8 cellular contexts compared by ENCODE assay signal in genomic region chr22:23070418-23071162, GRCh38. TPM values are rescaled to one million over a fixed set of nuclear protein-coding genes. Genes with fewer than 3 reads are reported as not detected.
DNase-seq lines count a peak whose midpoint lies in the region; ATAC-seq and TF ChIP-seq lines count a peak whose summit lies in the region.

Gene GNAZ, plus strand, starts transcription at chr22:23070519. Its CDS starts 25,177 bp downstream, at chr22:23095696.

- H3K9me3 ChIP-seq in ES-I3 (ENCODE audit: control insufficient read depth, insufficient read depth, low read length): no peaks in the 10 kb centered on the region
- H3K9me3 ChIP-seq in RWPE2 (ENCODE audit: severe bottlenecking): peaks cover 15% of the 10 kb centered on the region
- H3K9me3 ChIP-seq in left lung: no peaks in the 10 kb centered on the region

- TF ChIP-seq CTCF in HFF-Myc (IDR thresholded peaks at IDR 0.05; ENCODE audit: low read depth, low read length, missing control alignments) (no peak), RWPE2 (IDR thresholded peaks at IDR 0.05; ENCODE audit: poor library complexity, severe bottlenecking) (no peak), left lung (IDR thresholded peaks at IDR 0.05) (no peak)

- peak within 1 kb of the TSS; percentile 95 for H3K9ac ChIP-seq in ES-I3 (ENCODE audit: low read depth, low read length)

- H3K4me3 ChIP-seq in HFF-Myc (replicated peaks; ENCODE audit: low read depth, low read length) (peak within 1 kb of the TSS; percentile 51), RWPE2 (ENCODE audit: severe bottlenecking) (peak within 1 kb of the TSS; percentile 36), left lung (peak within 1 kb of the TSS; percentile 51 to 55)

- intact Hi-C loops in left lung (cut with DNase I): no loop called here

- H3K27me3 ChIP-seq in RWPE2 (ENCODE audit: insufficient read depth, poor library complexity, severe bottlenecking): no peaks in the 10 kb centered on the region
- H3K27me3 ChIP-seq in left lung: peaks cover 0 to 45% of the 10 kb centered on the region in 2 donors

- no peaks in the 10 kb centered on the region for H3K36me3 ChIP-seq in ES-I3 (ENCODE audit: insufficient read depth, low read length)
- H3K36me3 ChIP-seq in RWPE2 (ENCODE audit: low read depth): no peaks in the 10 kb centered on the region
- no peaks in the 10 kb centered on the region for H3K36me3 ChIP-seq in left lung

- H3K27ac ChIP-seq in RWPE2 (ENCODE audit: poor library complexity, severe bottlenecking) (no peak within 1 kb of the TSS), left lung (peak within 1 kb of the TSS in 1 of 2 donors; percentile 37)

- peaks cover 10% of the 10 kb centered on the region for H3K4me1 ChIP-seq in ES-I3 (ENCODE audit: insufficient read depth, low read length)
- no peaks in the 10 kb centered on the region for H3K4me1 ChIP-seq in RWPE2 (ENCODE audit: insufficient read depth, poor library complexity, severe bottlenecking)
- peaks cover 8 to 18% of the 10 kb centered on the region in 2 donors for H3K4me1 ChIP-seq in left lung

- ATAC-seq in RWPE2 (ENCODE audit: low read depth): peak; percentile 38; the same call in 2 of the 3 replicates
- peak; percentile 2 for ATAC-seq in left lung
- ATAC-seq in GM21360 (IDR thresholded peaks at IDR 0.05; ENCODE audit: unreplicated experiment): no peak
- no peak for ATAC-seq in GM21515 (IDR thresholded peaks at IDR 0.05; ENCODE audit: unreplicated experiment)

- DNase-seq in HFF-Myc (ENCODE audit: extremely low read depth, low read depth) (no peak), RWPE2 (ENCODE audit: low spot score) (peak; percentile 49), left lung (peak; percentile 34 to 77)
- peak; percentile 6 for DNase-seq in central memory CD4-positive, alpha-beta T cell
- peak in 4 of 6 experiments; percentile 18 to 44 (median 32) for DNase-seq in stimulated activated naive CD4-positive, alpha-beta T cell (lab: John Stamatoyannopoulos, UW)

RNA-seq across cellular contexts. Expression of gene GNAZ, which starts in this region (rescaled TPM):
- total RNA-seq in left lung: 1 to 10 TPM; 1.7 to 2.1 TPM

Comparison
In these comparisons a context has a peak if more than half of its experiments do, and no peak if none do; other contexts are left out.
1. ATAC-seq: peak in RWPE2 (single experiment) and left lung (single experiment); none in GM21360 (single experiment) and GM21515 (single experiment).
2. Peak in every context shown above with its lines, with median percentiles within 50 percentile points of each other: H3K4me3 ChIP-seq.